Comparison of ENCODE assay signal across 8 cellular contexts in genomic region chr5:177875013-177875906, GRCh38.
DNase-seq lines count a peak whose midpoint lies in the region; ATAC-seq and TF ChIP-seq lines count a peak whose summit lies in the region.
"Not testable (repeated sequence)": the region's sequence is repeated elsewhere in the genome, so short reads cannot be mapped to it uniquely, and the experiment has no call there.

No MANE protein-coding gene starts in this region.

- not testable (repeated sequence) for H3K36me3 Mint-ChIP-seq in Calu3 (ENCODE audit: insufficient read depth, unreplicated experiment); activated B cell treated with CpG ODN at 0.5 μM for 24 hours (ENCODE audit: low read depth); stimulated activated naive B cell treated with anti-CD40 and anti-IgM and Interleukin-4, amounts not matched to agents 10 μg/mL and 1 μg/mL and 100 μg/mL, for 72 hours

- H3K27ac ChIP-seq in HL-60 (replicated peaks); liver (ENCODE audit: low read depth in 1 of 2, low read length in 2 of 2): not testable (repeated sequence)

- intact Hi-C loops in Calu3 (cut with micrococcal nuclease; ENCODE audit: unreplicated experiment); activated B cell treated with CpG ODN at 0.5 μM for 24 hours (cut with micrococcal nuclease): not testable (repeated sequence)

- H3K36me3 ChIP-seq in liver (ENCODE audit: control insufficient read depth in 4 of 4, insufficient read depth in 3 of 4, low read depth in 1 of 4, low read length in 3 of 4): not testable (repeated sequence)

- CTCF ChIA-PET in Calu3 (lab: Charles Lee); activated B cell treated with CpG ODN at 0.5 μM for 24 hours (lab: Charles Lee): not testable (repeated sequence)

- H3K4me1 ChIP-seq in liver (ENCODE audit: control insufficient read depth in 4 of 4, insufficient read depth in 4 of 4, low read length in 3 of 4): not testable (repeated sequence)

- H3K4me1 Mint-ChIP-seq in Calu3 (ENCODE audit: low read depth, unreplicated experiment); activated B cell treated with CpG ODN at 0.5 μM for 24 hours; stimulated activated naive B cell treated with anti-CD40 and anti-IgM and Interleukin-4, amounts not matched to agents 10 μg/mL and 1 μg/mL and 100 μg/mL, for 72 hours: not testable (repeated sequence)

- H3K27ac Mint-ChIP-seq in Calu3 (ENCODE audit: unreplicated experiment); activated B cell treated with CpG ODN at 0.5 μM for 24 hours: not testable (repeated sequence)
- peak overlapping the region; percentile 84 for H3K27ac Mint-ChIP-seq in stimulated activated naive B cell treated with anti-CD40 and anti-IgM and Interleukin-4, amounts not matched to agents 10 μg/mL and 1 μg/mL and 100 μg/mL, for 72 hours

- H3K9me3 Mint-ChIP-seq in Calu3 (ENCODE audit: low read depth, unreplicated experiment); activated B cell treated with CpG ODN at 0.5 μM for 24 hours; stimulated activated naive B cell treated with anti-CD40 and anti-IgM and Interleukin-4, amounts not matched to agents 10 μg/mL and 1 μg/mL and 100 μg/mL, for 72 hours: not testable (repeated sequence)

- not testable (repeated sequence) for H3K27me3 ChIP-seq in HL-60 (ENCODE audit: insufficient read depth, poor library complexity, severe bottlenecking); liver (ENCODE audit: control insufficient read depth in 4 of 4, insufficient read depth in 4 of 4, low read length in 3 of 4)

- TF ChIP-seq CTCF in Calu3 (IDR thresholded peaks at IDR 0.05; ENCODE audit: unreplicated experiment); HL-60 (IDR thresholded peaks at IDR 0.05; ENCODE audit: insufficient read depth, low read length); activated B cell treated with CpG ODN at 0.5 μM for 24 hours (IDR thresholded peaks at IDR 0.05); epithelial cell of esophagus (IDR thresholded peaks at IDR 0.05; ENCODE audit: insufficient read depth, low read depth, low read length, missing control alignments); liver (IDR thresholded peaks at IDR 0.05; ENCODE audit: low read depth, low read length, missing input control): not testable (repeated sequence)

- H3K4me3 ChIP-seq in HL-60 (replicated peaks; ENCODE audit: insufficient read depth, low read length) (peak overlapping the region; percentile 21; the same call in 1 of the 2 replicates), epithelial cell of esophagus (ENCODE audit: low read length) (peak overlapping the region; percentile 43), liver (ENCODE audit: low read depth in 1 of 3, low read length in 3 of 3) (peak overlapping the region in 2 of 3 donors; percentile 50 to 53)

- ATAC-seq in GM19351 (IDR thresholded peaks at IDR 0.05; ENCODE audit: unreplicated experiment): peak; percentile 88
- peak; percentile 77 for ATAC-seq in HG02763 (IDR thresholded peaks at IDR 0.05; ENCODE audit: unreplicated experiment)
- ATAC-seq in activated B cell treated with CpG ODN at 0.5 μM for 24 hours (ENCODE audit: low read depth): peak; percentile 74
- ATAC-seq in stimulated activated naive B cell treated with anti-CD40 and anti-IgM and Interleukin-4, amounts not matched to agents 10 μg/mL and 1 μg/mL and 100 μg/mL, for 72 hours (replicated peaks): peak; percentile 87 to 91

- H3K4me3 Mint-ChIP-seq in Calu3 (ENCODE audit: low read depth, unreplicated experiment) (peak overlapping the region; percentile 76), activated B cell treated with CpG ODN at 0.5 μM for 24 hours (peak overlapping the region; percentile 81)
- peak overlapping the region in 1 of 2 donors; percentile 88 for H3K4me3 Mint-ChIP-seq in stimulated activated naive B cell treated with anti-CD40 and anti-IgM and Interleukin-4, amounts not matched to agents 10 μg/mL and 1 μg/mL and 100 μg/mL, for 72 hours

- TF ChIP-seq RAD21 in liver (IDR thresholded peaks at IDR 0.05): not testable (repeated sequence)

- H3K9me3 ChIP-seq in liver (ENCODE audit: control insufficient read depth in 4 of 4, low read length in 3 of 4): not testable (repeated sequence)

- POLR2A ChIA-PET in activated B cell treated with CpG ODN at 0.5 μM for 24 hours (lab: Charles Lee): not testable (repeated sequence)

- not testable (repeated sequence) for BruUV-seq in Calu3 (replicated peaks; lab: Mats Ljungman, UMichigan)

- 3% methylated on average over 22 of the region's 57 CpGs for WGBS in liver

- DNase-seq in Calu3; HL-60 (ENCODE audit: low read depth in 1 of 2, low spot score in 1 of 2); activated B cell treated with CpG ODN at 0.5 μM for 24 hours; epithelial cell of esophagus (ENCODE audit: low read depth): not testable (repeated sequence)
- peak; percentile 18 for DNase-seq in stimulated activated naive B cell treated with anti-CD40 and anti-IgM and Interleukin-4, amounts not matched to agents 10 μg/mL and 1 μg/mL and 100 μg/mL, for 72 hours

- H3K27me3 Mint-ChIP-seq in Calu3 (ENCODE audit: unreplicated experiment); activated B cell treated with CpG ODN at 0.5 μM for 24 hours; stimulated activated naive B cell treated with anti-CD40 and anti-IgM and Interleukin-4, amounts not matched to agents 10 μg/mL and 1 μg/mL and 100 μg/mL, for 72 hours: not testable (repeated sequence)

- H3K9ac ChIP-seq in liver (ENCODE audit: low read depth in 1 of 2, low read length in 2 of 2): not testable (repeated sequence)
